23 cellular contexts compared by ENCODE assay signal in genomic region chr16:9840761-9841665, GRCh38.
A peak's percentile ranks its signal among the peaks of the same experiment; 100 is the strongest.
DNase-seq lines count a peak whose midpoint lies in the region; ATAC-seq, FAIRE-seq and TF ChIP-seq lines count a peak whose summit lies in the region.
"Had no signal": no experiment of that assay in that cellular context is flagged by ENCODE, and none has a peak within 500 bp of the region (broad histone marks: within the 10 kb centered on the region; RNA-seq: fewer than 3 reads in every experiment).

No MANE protein-coding gene starts in this region.

- intact Hi-C loops in CD4-positive, alpha-beta T cell (cut with DNase I, micrococcal nuclease) = no loop called here
- intact Hi-C loops in activated CD8-positive, alpha-beta T cell treated with anti-CD3 and anti-CD28 coated beads for 36 hours (cut with micrococcal nuclease) = no loop called here

- no peak overlapping the region for H3K27ac Mint-ChIP-seq in CD4-positive, alpha-beta T cell
- H3K27ac Mint-ChIP-seq in activated CD8-positive, alpha-beta T cell treated with anti-CD3 and anti-CD28 coated beads for 36 hours = no peak overlapping the region
- H3K27ac Mint-ChIP-seq: nephron had no signal

- H4K5ac ChIP-seq in mesendoderm (ENCODE audit: low read length) = no peak overlapping the region

- no peaks in the 10 kb centered on the region for H3K27me3 ChIP-seq in mesendoderm (ENCODE audit: insufficient read depth, low read length, poor library complexity)
- no peaks in the 10 kb centered on the region for H3K27me3 ChIP-seq in CD4-positive, alpha-beta T cell (ENCODE audit: control insufficient read depth, insufficient read depth, low read length)
- H3K27me3 ChIP-seq: BE2C, heart left ventricle, upper lobe of right lung had no signal

- H3K36me3 Mint-ChIP-seq in CD4-positive, alpha-beta T cell (ENCODE audit: low read depth) = no peaks in the 10 kb centered on the region
- H3K36me3 Mint-ChIP-seq in activated CD8-positive, alpha-beta T cell treated with anti-CD3 and anti-CD28 coated beads for 36 hours (ENCODE audit: low read depth) = no peaks in the 10 kb centered on the region
- H3K36me3 Mint-ChIP-seq: IgD-negative memory B cell had no signal

- H3K9me3 Mint-ChIP-seq in CD4-positive, alpha-beta T cell = peaks cover 5% of the 10 kb centered on the region
- peaks cover 2% of the 10 kb centered on the region for H3K9me3 Mint-ChIP-seq in activated CD8-positive, alpha-beta T cell treated with anti-CD3 and anti-CD28 coated beads for 36 hours
- H3K9me3 Mint-ChIP-seq: nephron had no signal

- no peak for DNase-seq in GM18507 (ENCODE audit: extremely low spot score, insufficient read length, low read depth)
- DNase-seq in mesendoderm = peak; percentile 87
- DNase-seq in COLO829 (ENCODE audit: low spot score) = no peak
- no peak for DNase-seq in CD4-positive, alpha-beta T cell
- no peak for DNase-seq in activated CD8-positive, alpha-beta T cell treated with anti-CD3 and anti-CD28 coated beads for 36 hours
- no peak for DNase-seq in DMS53 treated with DMSO at 0.1 percent for 48 hours (lab: John Stamatoyannopoulos, UW; ENCODE audit: unreplicated experiment)
- DNase-seq: BE2C; effector CD8-positive, alpha-beta T cell; heart left ventricle; mesenchymal stem cell; NCI-H1048; NCI-H2107; psoas muscle; RPMI8226; stimulated activated naive CD4-positive, alpha-beta T cell treated with Interleukin-2 at 50 U/mL for 16 hours; SW 1271; upper lobe of right lung had no signal

- peak; percentile 52 for FAIRE-seq in GM18507 (lab: Jason Lieb, UNC)
- FAIRE-seq: keratinocyte had no signal

- H2BK5ac ChIP-seq in mesendoderm (ENCODE audit: low read length) = no peak overlapping the region

- no peak overlapping the region for H2BK120ac ChIP-seq in mesendoderm (ENCODE audit: low read depth, low read length)

- H3K4ac ChIP-seq in mesendoderm (ENCODE audit: low read depth, low read length) = no peak overlapping the region

- peak; percentile 52 for ATAC-seq in GM21576 (IDR thresholded peaks at IDR 0.05; ENCODE audit: unreplicated experiment)
- peak; percentile 67 for ATAC-seq in HG03558 (IDR thresholded peaks at IDR 0.05; ENCODE audit: extremely low read depth, unreplicated experiment)
- ATAC-seq in CD4-positive, alpha-beta T cell (ENCODE audit: poor library complexity) = no peak
- no peak for ATAC-seq in activated CD8-positive, alpha-beta T cell treated with anti-CD3 and anti-CD28 coated beads for 36 hours
- ATAC-seq: heart left ventricle, psoas muscle, upper lobe of right lung had no signal

- no peaks in the 10 kb centered on the region for H3K4me1 Mint-ChIP-seq in CD4-positive, alpha-beta T cell (ENCODE audit: low read depth)
- H3K4me1 Mint-ChIP-seq in activated CD8-positive, alpha-beta T cell treated with anti-CD3 and anti-CD28 coated beads for 36 hours (ENCODE audit: low read depth) = no peaks in the 10 kb centered on the region
- H3K4me1 Mint-ChIP-seq: IgD-negative memory B cell, nephron had no signal

- H3K4me1 ChIP-seq in mesendoderm (ENCODE audit: control insufficient read depth, low read depth, low read length) = peaks cover 3% of the 10 kb centered on the region
- H3K4me1 ChIP-seq: BE2C, heart left ventricle, psoas muscle, upper lobe of right lung had no signal

- no peak overlapping the region for H3K18ac ChIP-seq in mesendoderm (ENCODE audit: low read length)

- no peaks in the 10 kb centered on the region for H3K9me3 ChIP-seq in CD4-positive, alpha-beta T cell (ENCODE audit: control insufficient read depth, low read length)
- H3K9me3 ChIP-seq: BE2C, heart left ventricle, psoas muscle, upper lobe of right lung had no signal

- no peak overlapping the region for H4K8ac ChIP-seq in mesendoderm (ENCODE audit: low read depth, low read length)

- no peak overlapping the region for H3K23ac ChIP-seq in mesendoderm (ENCODE audit: low read length)

- H3K79me2 ChIP-seq in mesendoderm (ENCODE audit: control insufficient read depth, insufficient read depth, low read length) = no peaks in the 10 kb centered on the region

- H3K9ac ChIP-seq in mesendoderm (ENCODE audit: low read length) = no peak overlapping the region

- no peak overlapping the region for H3K56ac ChIP-seq in mesendoderm (ENCODE audit: low read length)

- CTCF ChIA-PET in CD4-positive, alpha-beta T cell (lab: Charles Lee) = no interaction called here
- CTCF ChIA-PET in activated CD8-positive, alpha-beta T cell treated with anti-CD3 and anti-CD28 coated beads for 36 hours (lab: Charles Lee) = no interaction called here

- H3K4me2 ChIP-seq in mesendoderm (ENCODE audit: low read length) = no peak overlapping the region

- no peak overlapping the region for H3K4me3 Mint-ChIP-seq in CD4-positive, alpha-beta T cell
- no peak overlapping the region for H3K4me3 Mint-ChIP-seq in activated CD8-positive, alpha-beta T cell treated with anti-CD3 and anti-CD28 coated beads for 36 hours
- H3K4me3 Mint-ChIP-seq: IgD-negative memory B cell, nephron had no signal

- H3K4me3 ChIP-seq in mesendoderm (ENCODE audit: low read length) = no peak overlapping the region
- H3K4me3 ChIP-seq: heart left ventricle, psoas muscle, upper lobe of right lung had no signal

- no peaks in the 10 kb centered on the region for H3K27me3 Mint-ChIP-seq in CD4-positive, alpha-beta T cell
- no peaks in the 10 kb centered on the region for H3K27me3 Mint-ChIP-seq in activated CD8-positive, alpha-beta T cell treated with anti-CD3 and anti-CD28 coated beads for 36 hours
- H3K27me3 Mint-ChIP-seq: IgD-negative memory B cell had no signal

- H3K79me1 ChIP-seq in mesendoderm (ENCODE audit: low read length) = no peaks in the 10 kb centered on the region

- H3K27ac ChIP-seq in mesendoderm (ENCODE audit: low read depth, low read length) = no peak overlapping the region
- H3K27ac ChIP-seq in CD4-positive, alpha-beta T cell (ENCODE audit: low read depth, low read length) = no peak overlapping the region
- H3K27ac ChIP-seq: heart left ventricle, psoas muscle, upper lobe of right lung, VCaP had no signal

- no CpG with 5 or more reads among the region's 4 CpGs for WGBS in mesendoderm (ENCODE audit: extremely low coverage, insufficient coverage, low lambda C conversion rate)

- no peak for TF ChIP-seq CTCF in CD4-positive, alpha-beta T cell (IDR thresholded peaks at IDR 0.05)
- TF ChIP-seq CTCF in activated CD8-positive, alpha-beta T cell treated with anti-CD3 and anti-CD28 coated beads for 36 hours (IDR thresholded peaks at IDR 0.05) = no peak

- no peaks in the 10 kb centered on the region for H3K36me3 ChIP-seq in mesendoderm (ENCODE audit: control insufficient read depth, insufficient read depth, low read length)
- H3K36me3 ChIP-seq: BE2C, heart left ventricle, upper lobe of right lung had no signal

- POLR2A ChIA-PET in CD4-positive, alpha-beta T cell (lab: Charles Lee) = no interaction called here
- POLR2A ChIA-PET in activated CD8-positive, alpha-beta T cell treated with anti-CD3 and anti-CD28 coated beads for 36 hours (lab: Charles Lee) = no interaction called here

- no peak overlapping the region for H2BK15ac ChIP-seq in mesendoderm (replicated peaks; ENCODE audit: low read depth)

- no peak overlapping the region for H2AK5ac ChIP-seq in mesendoderm (ENCODE audit: low read length)

Comparison
In these comparisons a context has a peak if more than half of its experiments do, and no peak if none do; other contexts are left out.
1. ATAC-seq: peak in GM21576 (single experiment) and HG03558 (single experiment); none in CD4-positive, alpha-beta T cell (single experiment) and activated CD8-positive, alpha-beta T cell treated with anti-CD3 and anti-CD28 coated beads for 36 hours (single experiment).